Comparison of ENCODE assay signal across 8 cellular contexts in the genomic region with DNA sequence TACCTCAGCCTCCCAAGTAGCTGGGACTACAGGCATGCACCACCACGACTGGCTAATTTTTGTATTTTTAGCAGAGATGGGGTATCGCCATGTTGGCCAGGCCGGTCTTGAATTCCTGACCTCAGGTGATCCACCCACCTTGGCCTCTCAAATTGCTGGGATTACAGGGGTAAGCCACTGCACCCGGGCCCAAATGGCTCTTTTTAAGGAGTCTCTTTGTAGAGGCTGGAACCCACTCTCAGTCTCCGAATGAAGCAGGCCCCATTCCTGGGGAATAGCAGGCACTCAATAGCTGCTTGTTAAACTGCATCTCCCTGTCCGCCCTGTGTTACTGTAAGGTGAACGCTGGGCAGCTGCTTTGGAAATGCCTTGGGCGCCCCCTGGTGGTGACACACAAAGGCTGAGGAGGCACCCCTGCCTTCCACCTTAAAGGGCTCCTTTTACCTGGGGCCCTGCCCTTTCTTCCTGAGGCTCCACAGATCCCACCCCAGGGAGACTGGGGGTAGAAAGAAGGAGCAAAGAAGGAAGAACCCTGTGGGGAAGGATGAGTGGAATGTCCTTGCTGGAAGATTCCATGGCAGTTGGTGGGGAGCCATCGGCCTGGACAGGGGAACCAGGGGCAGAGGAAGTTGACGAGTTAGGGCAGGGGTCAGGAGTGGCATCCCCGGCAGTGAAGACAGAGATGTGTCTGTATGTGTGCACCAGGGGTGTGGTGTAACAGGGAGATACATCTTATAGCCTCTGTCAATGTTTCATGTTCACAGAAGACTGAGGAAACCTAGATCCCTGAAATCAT. TPM values are rescaled to one million over a fixed set of nuclear protein-coding genes. Genes with fewer than 3 reads are reported as not detected.
A peak's percentile ranks its signal among the peaks of the same experiment; 100 is the strongest.
DNase-seq lines count a peak whose midpoint lies in the region; ATAC-seq, FAIRE-seq and TF ChIP-seq lines count a peak whose summit lies in the region.

No MANE protein-coding gene starts in this region.

- peaks cover 2% of the 10 kb centered on the region for H3K27me3 ChIP-seq in gastroesophageal sphincter
- H3K27me3 ChIP-seq in pancreas = no peaks in the 10 kb centered on the region
- H3K27me3 ChIP-seq in tibial nerve = no peaks in the 10 kb centered on the region

- no peak for TF ChIP-seq EP300 in gastroesophageal sphincter (IDR thresholded peaks at IDR 0.05)
- no peak for TF ChIP-seq EP300 in tibial nerve (IDR thresholded peaks at IDR 0.05)

- ATAC-seq in gastroesophageal sphincter (peak; percentile 85), pancreas (peak; percentile 95 to 98 (median 96)), GM21528 (IDR thresholded peaks at IDR 0.05; ENCODE audit: low FRiP score, unreplicated experiment) (no peak)

- H3K36me3 ChIP-seq in gastroesophageal sphincter (no peaks in the 10 kb centered on the region), pancreas (no peaks in the 10 kb centered on the region), tibial nerve (no peaks in the 10 kb centered on the region)

- 22 to 25% methylated on average over 3 to 4 of the region's 11 CpGs for WGBS in gastroesophageal sphincter (ENCODE audit: low coverage in 1 of 2), 2 donors
- WGBS in pancreas, 2 donors = 35 to 36% methylated on average over 11 of the region's 11 CpGs
- WGBS in tibial nerve, 2 donors = 33% methylated on average over 11 of the region's 11 CpGs

- intact Hi-C loops in pancreas (cut with DNase I) = loop anchor here in 2 of 3 donors (2.0 to 5.0 kb wide), 2 partner anchors 48 to 49 kb away; a partner anchor contains a TSS

- no peak overlapping the region for H3K4me3 ChIP-seq in GM12875 (ENCODE audit: low read depth, low read length)
- no peak overlapping the region for H3K4me3 ChIP-seq in gastroesophageal sphincter
- H3K4me3 ChIP-seq in pancreas = no peak overlapping the region
- H3K4me3 ChIP-seq in tibial nerve = no peak overlapping the region

- H3K27ac ChIP-seq in gastroesophageal sphincter (no peak overlapping the region), pancreas (no peak overlapping the region), tibial nerve (no peak overlapping the region)

- no peak for FAIRE-seq in pancreas (lab: Jason Lieb, UNC)

- peak; percentile 62 for DNase-seq in NCI-H1048 (lab: John Stamatoyannopoulos, UW)
- peak; percentile 85 for DNase-seq in SK-N-DZ (ENCODE audit: low spot score)
- DNase-seq in activated gamma-delta T cell treated with Interleukin-2 at 50 U/mL for 16 hours = peak; percentile 95
- peak; percentile 75 to 98 (median 90) for DNase-seq in pancreas
- DNase-seq in tibial nerve (ENCODE audit: low spot score in 2 of 2) = peak; percentile 73 to 93

- peak; percentile 88 for TF ChIP-seq CTCF in GM12875 (IDR thresholded peaks at IDR 0.05; ENCODE audit: borderline replicate concordance, insufficient read depth, low read depth, low read length)
- TF ChIP-seq CTCF in gastroesophageal sphincter (IDR thresholded peaks at IDR 0.05) = peak in 3 of 4 experiments; percentile 93 to 97 (median 95)
- peak; percentile 94 to 97 (median 96) for TF ChIP-seq CTCF in pancreas (IDR thresholded peaks at IDR 0.05)
- TF ChIP-seq CTCF in tibial nerve (IDR thresholded peaks at IDR 0.05) = peak; percentile 91 to 96 (median 94)

- H3K4me1 ChIP-seq in gastroesophageal sphincter = peaks cover 0 to 16% (median 0%) of the 10 kb centered on the region in 3 donors
- peaks cover 0 to 7% (median 0%) of the 10 kb centered on the region in 3 donors for H3K4me1 ChIP-seq in pancreas
- H3K4me1 ChIP-seq in tibial nerve = peaks cover 0 to 23% (median 2%) of the 10 kb centered on the region in 4 donors

- H3K9me3 ChIP-seq in gastroesophageal sphincter = no peaks in the 10 kb centered on the region
- H3K9me3 ChIP-seq in pancreas = no peaks in the 10 kb centered on the region
- H3K9me3 ChIP-seq in tibial nerve = no peaks in the 10 kb centered on the region

- TF ChIP-seq POLR2A in gastroesophageal sphincter (IDR thresholded peaks at IDR 0.05) (no peak), tibial nerve (IDR thresholded peaks at IDR 0.05) (no peak)

RNA-seq across cellular contexts. Expression of a gene that starts 6.1 kb away (rescaled TPM):
- 1.6 and 2.5 TPM in 2 replicates for polyA plus RNA-seq in SK-N-DZ (2014; cell fraction: cytosol; rRNA removed)
- 0.85 and 4.6 TPM in 2 replicates for polyA plus RNA-seq in SK-N-DZ (2014; cell fraction: nucleus; rRNA removed)
- total RNA-seq in gastroesophageal sphincter (10 to 100 TPM in 2 of 4 donors, 1 to 10 TPM in 2; 3.4 to 16.2 (median 10.0) TPM), pancreas (1 to 10 TPM; 5.2 to 8.8 (median 6.9) TPM), tibial nerve (1 to 10 TPM; 5.9 to 7.2 (median 7.1) TPM)
- 1 to 10 TPM; 5.5 to 8.5 TPM for polyA plus RNA-seq in pancreas

RNA-seq across cellular contexts. Expression of a gene that starts 39.0 kb away (rescaled TPM):
- polyA plus RNA-seq in SK-N-DZ (2014; cell fraction: cytosol; rRNA removed) = 0.03 TPM in 1 of 2 replicates, not detected in the other
- polyA plus RNA-seq in SK-N-DZ (2014; cell fraction: nucleus; rRNA removed) = 0.25 TPM in 1 of 2 replicates, not detected in the other
- under 1 TPM; 0.12 to 0.31 (median 0.14) TPM for total RNA-seq in gastroesophageal sphincter
- under 1 TPM; 0.12 to 0.56 (median 0.22) TPM for total RNA-seq in pancreas
- under 1 TPM; 0.16 to 0.27 TPM for polyA plus RNA-seq in pancreas
- 1 to 10 TPM in 1 of 4 donors, under 1 TPM in 3; 0.30 to 1.3 (median 0.71) TPM for total RNA-seq in tibial nerve

RNA-seq across cellular contexts. Expression of a gene that starts 48.9 kb away (rescaled TPM):
- polyA plus RNA-seq in SK-N-DZ (2014; cell fraction: cytosol; rRNA removed) = 49.6 and 54.0 TPM in 2 replicates
- 255 and 271 TPM in 2 replicates for polyA plus RNA-seq in SK-N-DZ (2014; cell fraction: nucleus; rRNA removed)
- total RNA-seq in gastroesophageal sphincter = 10 to 100 TPM; 17.4 to 28.9 (median 21.8) TPM
- 10 to 100 TPM; 12.6 to 24.3 (median 19.0) TPM for total RNA-seq in pancreas
- polyA plus RNA-seq in pancreas = 10 to 100 TPM; 50.4 to 56.1 TPM
- 10 to 100 TPM; 49.8 to 68.6 (median 56.6) TPM for total RNA-seq in tibial nerve

RNA-seq across cellular contexts. Expression of a gene that starts 51.4 kb away (rescaled TPM):
- polyA plus RNA-seq in SK-N-DZ (2014; cell fraction: cytosol; rRNA removed) = 25.8 and 37.8 TPM in 2 replicates
- 16.6 and 19.1 TPM in 2 replicates for polyA plus RNA-seq in SK-N-DZ (2014; cell fraction: nucleus; rRNA removed)
- total RNA-seq in gastroesophageal sphincter = 10 to 100 TPM; 20.3 to 43.9 (median 21.9) TPM
- 10 to 100 TPM; 13.2 to 23.5 (median 19.6) TPM for total RNA-seq in pancreas
- polyA plus RNA-seq in pancreas = 1 to 10 TPM; 6.5 to 7.6 TPM
- total RNA-seq in tibial nerve = 10 to 100 TPM; 36.0 to 56.8 (median 51.2) TPM

RNA-seq across cellular contexts. Expression of a gene that starts 58.5 kb away (rescaled TPM):
- 0.34 TPM in 1 of 2 replicates, not detected in the other for polyA plus RNA-seq in SK-N-DZ (2014; cell fraction: cytosol; rRNA removed)
- polyA plus RNA-seq in SK-N-DZ (2014; cell fraction: nucleus; rRNA removed) = 0.79 and 1.8 TPM in 2 replicates
- total RNA-seq in gastroesophageal sphincter = 1 to 10 TPM in 1 of 4 donors, under 1 TPM in 1, not detected in 2; 0.46 to 1.3 TPM
- under 1 TPM; 0.14 to 0.66 (median 0.38) TPM for total RNA-seq in pancreas
- 1 to 10 TPM in 1 of 2 donors, under 1 TPM in 1; 0.73 to 1.8 TPM for polyA plus RNA-seq in pancreas
- total RNA-seq in tibial nerve = under 1 TPM in 1 of 4 donors, not detected in 3; 0.60 TPM
